28 cellular contexts compared by ENCODE assay signal in genomic region chr4:7980036-7980435, GRCh38. TPM values are rescaled to one million over a fixed set of nuclear protein-coding genes. Genes with fewer than 3 reads are reported as not detected.
DNase-seq lines count a peak whose midpoint lies in the region; ATAC-seq, FAIRE-seq and TF ChIP-seq lines count a peak whose summit lies in the region.
"Had no signal": no experiment of that assay in that cellular context is flagged by ENCODE, and none has a peak within 500 bp of the region (broad histone marks: within the 10 kb centered on the region; RNA-seq: fewer than 3 reads in every experiment).

No MANE protein-coding gene starts in this region.

- no peak overlapping the region for H3K4me2 ChIP-seq in keratinocyte (ENCODE audit: control insufficient read depth, extremely low read depth, insufficient read depth, low read depth, low read length)

- FAIRE-seq in keratinocyte (lab: Jason Lieb, UNC) = peak; percentile 72
- FAIRE-seq: A204.1, H54, K562, kidney had no signal

- ATAC-seq in T-helper 17 cell = no peak
- ATAC-seq: activated CD4-positive, alpha-beta T cell treated with anti-CD3 and anti-CD28 coated beads for 36 hours; activated naive CD4-positive, alpha-beta T cell treated with anti-CD3 and anti-CD28 coated beads, Interleukin-2, amount 50 U/mL, for 72 hours; K562 had no signal

- H3K9me3 ChIP-seq in Caco-2 (0 out of 2 replicates have a peak, but pooled peaks cover 4% of the 10 kb centered on the region), HUES48 (ENCODE audit: control insufficient read depth, insufficient read depth, low read length) (no peaks in the 10 kb centered on the region), T-helper 17 cell (ENCODE audit: control insufficient read depth, low read length, poor library complexity, severe bottlenecking) (no peaks in the 10 kb centered on the region), keratinocyte (ENCODE audit: control insufficient read depth, low read depth, low read length) (no peaks in the 10 kb centered on the region), breast epithelium (no peaks in the 10 kb centered on the region)
- H3K9me3 ChIP-seq: tibial nerve had no signal

- no peak for TF ChIP-seq CTCF in Caco-2 (IDR thresholded peaks at IDR 0.05; ENCODE audit: insufficient read depth in 1 of 2, low read depth in 1 of 2, low read length in 1 of 2, severe bottlenecking in 1 of 2, unreplicated experiment in 1 of 2)
- TF ChIP-seq CTCF in keratinocyte (optimal IDR thresholded peaks at IDR 0.05 in 1 of 3, IDR thresholded peaks at IDR 0.05 in 1 of 3, conservative IDR thresholded peaks at IDR 0.05 in 1 of 3; ENCODE audit: extremely low read depth in 1 of 3, insufficient read depth in 2 of 3, low read length in 3 of 3) = no peak
- TF ChIP-seq CTCF in breast epithelium (IDR thresholded peaks at IDR 0.05) = no peak
- no peak for TF ChIP-seq CTCF in MCF 10A (IDR thresholded peaks at IDR 0.05; ENCODE audit: unreplicated experiment)

- H3K27me3 Mint-ChIP-seq in Caco-2 (ENCODE audit: insufficient read depth, unreplicated experiment) = no peaks in the 10 kb centered on the region
- peaks cover 4% of the 10 kb centered on the region for H3K27me3 Mint-ChIP-seq in T-helper 17 cell
- H3K27me3 Mint-ChIP-seq in MCF 10A (ENCODE audit: insufficient read depth, unreplicated experiment) = peaks cover 12% of the 10 kb centered on the region
- H3K27me3 Mint-ChIP-seq: activated CD4-positive, alpha-beta T cell treated with anti-CD3 and anti-CD28 coated beads for 36 hours had no signal

- BruUV-seq in Caco-2 (replicated peaks; lab: Mats Ljungman, UMichigan) (no TSS peak), MCF 10A (replicated peaks; lab: Mats Ljungman, UMichigan) (no TSS peak)

- H3K4me1 Mint-ChIP-seq in Caco-2 (ENCODE audit: low read depth, unreplicated experiment) (peaks cover 25% of the 10 kb centered on the region), T-helper 17 cell (peaks cover 13% of the 10 kb centered on the region), MCF 10A (ENCODE audit: insufficient read depth, unreplicated experiment) (peaks cover 24% of the 10 kb centered on the region)
- H3K4me1 Mint-ChIP-seq: activated CD4-positive, alpha-beta T cell treated with anti-CD3 and anti-CD28 coated beads for 36 hours had no signal

- TF ChIP-seq POLR2A in breast epithelium (IDR thresholded peaks at IDR 0.05) = no peak

- H3K27ac ChIP-seq in HUES48 (ENCODE audit: low read depth, low read length) = peak overlapping the region; percentile 67
- peak overlapping the region; percentile 86 for H3K27ac ChIP-seq in keratinocyte (ENCODE audit: control insufficient read depth, insufficient read depth, low read length)
- H3K27ac ChIP-seq in breast epithelium = no peak overlapping the region
- H3K27ac ChIP-seq: epithelial cell of prostate, tibial nerve had no signal

- H3K27me3 ChIP-seq in Caco-2 (replicated peaks; ENCODE audit: control insufficient read depth, insufficient read depth, low read length) (no peaks in the 10 kb centered on the region), HUES48 (ENCODE audit: control insufficient read depth, insufficient read depth, low read length) (no peaks in the 10 kb centered on the region), keratinocyte (ENCODE audit: control insufficient read depth, extremely low read depth, insufficient read depth, low read length) (peaks cover 7% of the 10 kb centered on the region), breast epithelium (no peaks in the 10 kb centered on the region)
- H3K27me3 ChIP-seq: tibial nerve had no signal

- no peaks in the 10 kb centered on the region for H3K9me1 ChIP-seq in keratinocyte (ENCODE audit: control insufficient read depth, extremely low read depth, insufficient read depth, low read length)

- no peaks in the 10 kb centered on the region for H3K79me2 ChIP-seq in keratinocyte (ENCODE audit: control insufficient read depth, insufficient read depth, low read length)

- H2AFZ ChIP-seq in keratinocyte (ENCODE audit: control insufficient read depth, low read length) = no peak overlapping the region

- H3K4me3 Mint-ChIP-seq in Caco-2 (ENCODE audit: unreplicated experiment) (no peak overlapping the region), T-helper 17 cell (no peak overlapping the region), MCF 10A (ENCODE audit: unreplicated experiment) (no peak overlapping the region)
- H3K4me3 Mint-ChIP-seq: activated CD4-positive, alpha-beta T cell treated with anti-CD3 and anti-CD28 coated beads for 36 hours; activated T-helper 1 cell treated with anti-CD3 and anti-CD28 coated beads, Interleukin-12 subunit alpha, Interleukin-12 subunit beta, Interleukin-2, Interleukin-4 antibody, amounts not matched to agents 30 ng/mL and 10 ng/mL and 1 ng/mL, durations not matched to agents 14 hours and 24 hours and 36 hours; stimulated activated naive CD8-positive, alpha-beta T cell treated with anti-CD3 and anti-CD28 coated beads, Interleukin-15, Interleukin-2, amounts not matched to agents 100 ng/mL and 50 ng/mL, for 24 hours had no signal

- H3K36me3 Mint-ChIP-seq in Caco-2 (ENCODE audit: insufficient read depth, unreplicated experiment) (peaks cover 5% of the 10 kb centered on the region), T-helper 17 cell (ENCODE audit: low read depth) (no peaks in the 10 kb centered on the region), MCF 10A (ENCODE audit: insufficient read depth, unreplicated experiment) (no peaks in the 10 kb centered on the region)
- H3K36me3 Mint-ChIP-seq: activated naive CD4-positive, alpha-beta T cell treated with anti-CD3 and anti-CD28 coated beads, Interleukin-2, amount 50 U/mL, for 72 hours had no signal

- H3K4me1 ChIP-seq in Caco-2 (peaks cover 24% of the 10 kb centered on the region), HUES48 (ENCODE audit: control insufficient read depth, insufficient read depth, low read length) (peaks cover 24% of the 10 kb centered on the region), keratinocyte (ENCODE audit: control insufficient read depth, extremely low read depth, insufficient read depth, low read length) (peaks cover 40% of the 10 kb centered on the region), breast epithelium (peaks cover 0 to 7% of the 10 kb centered on the region in 2 donors)

- POLR2A ChIA-PET in Caco-2 (lab: Charles Lee) (no interaction called here), MCF 10A (lab: Yijun Ruan, JAX) (interaction anchor here (2.5 to 3.5 kb wide), 3 partner anchors 8 to 42 kb away, joined by 10 to 27 read pairs (median 13); no protein-coding TSS in a partner anchor)

- intact Hi-C loops in Caco-2 (cut with micrococcal nuclease; ENCODE audit: unreplicated experiment) (no loop called here), breast epithelium (cut with DNase I; ENCODE audit: low total_unique reads) (no loop called here), MCF 10A (cut with micrococcal nuclease) (no loop called here)

- DNase-seq in Caco-2 (no peak), T-helper 17 cell (no peak), keratinocyte (ENCODE audit: low read depth, low spot score) (no peak), breast epithelium (ENCODE audit: low spot score in 2 of 2) (no peak), SW480 (ENCODE audit: low spot score) (no peak), MCF 10A (ENCODE audit: unreplicated experiment) (no peak), KBM-7 (no peak)
- DNase-seq: activated CD4-positive, alpha-beta T cell treated with anti-CD3 and anti-CD28 coated beads for 36 hours; aorta; cerebellar nuclear complex; DMS79; kidney; mammary epithelial cell; NCI-H2171; NCI-H526 treated with DMSO at 0.1 percent for 48 hours; SIG-M5; stimulated activated CD4-positive, alpha-beta T cell treated with anti-CD3 and anti-CD28 coated beads, Interleukin-4, amount 100 ng/mL, for 24 hours; T-helper 1 cell had no signal

- H3K9me3 Mint-ChIP-seq in Caco-2 (ENCODE audit: unreplicated experiment) (peaks cover 8% of the 10 kb centered on the region), MCF 10A (ENCODE audit: unreplicated experiment) (no peaks in the 10 kb centered on the region)
- H3K9me3 Mint-ChIP-seq: activated naive CD4-positive, alpha-beta T cell treated with anti-CD3 and anti-CD28 coated beads, Interleukin-2, amount 50 U/mL, for 72 hours; activated T-helper 1 cell treated with anti-CD3 and anti-CD28 coated beads, Interleukin-12 subunit alpha, Interleukin-12 subunit beta, Interleukin-2, Interleukin-4 antibody, amounts not matched to agents 30 ng/mL and 10 ng/mL and 1 ng/mL, durations not matched to agents 14 hours and 24 hours and 36 hours; stimulated activated naive CD8-positive, alpha-beta T cell treated with anti-CD3 and anti-CD28 coated beads, Interleukin-15, Interleukin-2, amounts not matched to agents 100 ng/mL and 50 ng/mL, for 24 hours had no signal

- H3K27ac Mint-ChIP-seq in Caco-2 (ENCODE audit: unreplicated experiment) (peak overlapping the region; percentile 26), T-helper 17 cell (peak overlapping the region; percentile 47), MCF 10A (ENCODE audit: low read depth, unreplicated experiment) (no peak overlapping the region)
- H3K27ac Mint-ChIP-seq: activated CD4-positive, alpha-beta T cell treated with anti-CD3 and anti-CD28 coated beads for 36 hours; activated T-helper 1 cell treated with anti-CD3 and anti-CD28 coated beads, Interleukin-12 subunit alpha, Interleukin-12 subunit beta, Interleukin-2, Interleukin-4 antibody, amounts not matched to agents 30 ng/mL and 10 ng/mL and 1 ng/mL, durations not matched to agents 14 hours and 24 hours and 36 hours; stimulated activated naive CD8-positive, alpha-beta T cell treated with anti-CD3 and anti-CD28 coated beads, Interleukin-15, Interleukin-2, amounts not matched to agents 100 ng/mL and 50 ng/mL, for 24 hours had no signal

- no peaks in the 10 kb centered on the region for H4K20me1 ChIP-seq in keratinocyte (ENCODE audit: control insufficient read depth, extremely low read depth, insufficient read depth, low read length)

- H3K4me3 ChIP-seq in Caco-2 (ENCODE audit: low read depth, low read length) (no peak overlapping the region), HUES48 (ENCODE audit: low read depth, low read length) (no peak overlapping the region), keratinocyte (ENCODE audit: control insufficient read depth in 2 of 3, extremely low read depth in 1 of 3, insufficient read depth in 2 of 3, low read depth in 1 of 3, low read length in 3 of 3) (no peak overlapping the region), breast epithelium (no peak overlapping the region)
- H3K4me3 ChIP-seq: K562, smooth muscle cell, tibial nerve had no signal

- no peaks in the 10 kb centered on the region for H3K36me3 ChIP-seq in Caco-2 (ENCODE audit: control insufficient read depth, insufficient read depth, low read length)
- H3K36me3 ChIP-seq in HUES48 (ENCODE audit: control insufficient read depth, insufficient read depth, low read length) = no peaks in the 10 kb centered on the region
- H3K36me3 ChIP-seq in keratinocyte (ENCODE audit: control insufficient read depth in 2 of 2, extremely low read depth in 1 of 2, insufficient read depth in 2 of 2, low read length in 2 of 2) = no peaks in the 10 kb centered on the region
- H3K36me3 ChIP-seq in breast epithelium = no peaks in the 10 kb centered on the region
- H3K36me3 ChIP-seq: tibial nerve had no signal

- dilution Hi-C loops in keratinocyte (cut with MboI; ENCODE audit: extremely low pct_ligation_motif_present, low sequenced_read_pairs) = no loop called here

- H3K9ac ChIP-seq in HUES48 (ENCODE audit: low read depth, low read length) (peak overlapping the region; percentile 22; the same call in 1 of the 2 replicates), keratinocyte (ENCODE audit: control insufficient read depth, extremely low read depth, insufficient read depth, low read length) (peak overlapping the region; percentile 13)

- CTCF ChIA-PET in Caco-2 (lab: Charles Lee) (no interaction called here), MCF 10A (lab: Yijun Ruan, JAX) (interaction anchor here (0.7 to 3.9 kb wide), 4 partner anchors 9 to 176 kb away, joined by 3 to 49 read pairs (median 4); no protein-coding TSS in a partner anchor)

- in situ Hi-C loops in KBM-7 (cut with MboI; ENCODE audit: low pct_unique_long_range_greater_than_20kb, low sequenced_read_pairs) = no loop called here

RNA-seq across cellular contexts. Expression of gene AFAP1, which starts 40.4 kb away (rescaled TPM):
- 27.3 and 27.6 TPM in 2 replicates for total RNA-seq in Caco-2 (2022)
- 10 to 100 TPM; 17.6 to 26.7 TPM for total RNA-seq in T-helper 17 cell
- polyA plus RNA-seq in keratinocyte = 4.1 to 12.9 TPM (median 7.6 TPM) in 3 replicates
- 3.3 TPM for polyA plus RNA-seq in keratinocyte (2011; ENCODE audit: low read depth)
- polyA plus RNA-seq in keratinocyte (2011; cell fraction: cytosol; rRNA removed) = 6.7 and 7.2 TPM in 2 replicates
- 20.4 and 21.5 TPM in 2 replicates for polyA plus RNA-seq in keratinocyte (2011; cell fraction: nucleus; rRNA removed)
- 3.9 and 12.0 TPM in 2 replicates for polyA plus RNA-seq in keratinocyte (2012; ENCODE audit: low replicate concordance)
- 10.6 to 15.9 TPM (median 14.2 TPM) in 3 replicates for polyA minus RNA-seq in keratinocyte
- polyA minus RNA-seq in keratinocyte (2011; cell fraction: cytosol; rRNA and poly(A)+ RNA removed) = 7.1 TPM
- polyA minus RNA-seq in keratinocyte (2011; cell fraction: nucleus; rRNA and poly(A)+ RNA removed) = 15.4 and 27.9 TPM in 2 replicates
- total RNA-seq in breast epithelium = 10 to 100 TPM; 14.5 to 21.6 (median 16.6) TPM
- total RNA-seq in MCF 10A (2022) = 22.5 and 29.4 TPM in 2 replicates

Comparison
In these comparisons a context has a peak if more than half of its experiments do, and no peak if none do; other contexts are left out.
1. H3K27ac ChIP-seq: peak in HUES48 (single experiment) and keratinocyte (single experiment); none in breast epithelium (0 of 2).